8 cellular contexts compared by ENCODE assay signal in the genomic region with DNA sequence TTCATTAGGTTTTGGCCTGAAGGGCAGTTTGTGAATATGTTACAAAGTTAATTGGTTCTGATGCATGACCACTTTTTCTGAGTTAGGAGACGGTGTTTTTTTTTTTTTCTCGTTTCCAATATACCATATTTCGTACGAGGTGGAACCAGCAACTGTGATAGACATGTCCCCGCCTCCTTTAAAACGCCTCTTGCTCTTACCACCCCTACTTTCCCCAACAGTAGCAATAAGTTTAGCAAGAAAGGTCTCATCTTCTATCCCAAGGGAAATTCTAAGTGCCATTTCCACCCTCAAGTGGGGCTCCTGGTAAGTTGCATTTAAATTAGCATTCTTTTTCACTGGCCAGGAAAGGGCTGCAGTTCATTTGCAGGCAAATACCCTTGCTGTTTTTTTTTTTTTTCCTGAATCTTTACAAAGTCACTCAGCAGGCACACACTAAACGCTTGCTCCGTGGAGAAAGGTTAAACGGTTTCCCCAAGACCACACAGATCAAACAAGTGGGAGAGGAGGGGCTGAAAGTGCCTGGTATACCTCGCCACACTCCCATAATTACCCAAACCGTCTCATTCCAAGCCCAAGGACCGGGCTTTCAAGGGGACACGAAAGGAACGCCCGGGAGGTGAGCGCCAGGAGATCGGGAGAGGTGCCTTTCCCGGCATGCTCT. TPM values are rescaled to one million over a fixed set of nuclear protein-coding genes. Genes with fewer than 3 reads are reported as not detected.
DNase-seq lines count a peak whose midpoint lies in the region; ATAC-seq and TF ChIP-seq lines count a peak whose summit lies in the region.

No MANE protein-coding gene starts in this region.

- no peak for TF ChIP-seq CTCF in GM12875 (IDR thresholded peaks at IDR 0.05; ENCODE audit: borderline replicate concordance, insufficient read depth, low read depth, low read length)

- peaks cover 5 to 22% (median 14%) of the 10 kb centered on the region in 4 donors for H3K4me1 Mint-ChIP-seq in naive thymus-derived CD8-positive, alpha-beta T cell

- H3K9ac ChIP-seq in duodenal mucosa (ENCODE audit: low read depth in 1 of 2, low read length in 2 of 2): peak overlapping the region; percentile 48 to 63

- peaks cover 0 to 2% of the 10 kb centered on the region in 2 donors for H3K9me3 ChIP-seq in duodenal mucosa (ENCODE audit: control insufficient read depth in 1 of 2, low read length in 2 of 2)

- peak; percentile 11 to 12 for ATAC-seq in naive thymus-derived CD8-positive, alpha-beta T cell

- H3K4me1 ChIP-seq in duodenal mucosa (ENCODE audit: control insufficient read depth in 1 of 2, insufficient read depth in 2 of 2, low read length in 2 of 2): peaks cover 8 to 12% of the 10 kb centered on the region in 2 donors

- peaks cover 0 to 7% (median 3%) of the 10 kb centered on the region in 3 donors for H3K36me3 Mint-ChIP-seq in naive thymus-derived CD8-positive, alpha-beta T cell

- no peaks in the 10 kb centered on the region for H3K27me3 Mint-ChIP-seq in naive thymus-derived CD8-positive, alpha-beta T cell

- peak overlapping the region; percentile 40 for H3K4me3 ChIP-seq in GM12875 (ENCODE audit: low read depth, low read length)
- H3K4me3 ChIP-seq in duodenal mucosa (ENCODE audit: low read depth in 1 of 2, low read length in 2 of 2): peak overlapping the region; percentile 81 to 84

- H3K27ac Mint-ChIP-seq in naive thymus-derived CD8-positive, alpha-beta T cell: peak overlapping the region in 9 of 10 donors; percentile 51 to 91 (median 88)

- H3K27me3 ChIP-seq in duodenal mucosa (ENCODE audit: control insufficient read depth in 1 of 2, insufficient read depth in 2 of 2, low read length in 2 of 2): no peaks in the 10 kb centered on the region

- H3K36me3 ChIP-seq in duodenal mucosa (ENCODE audit: control insufficient read depth in 1 of 2, insufficient read depth in 2 of 2, low read length in 2 of 2): no peaks in the 10 kb centered on the region

- POLR2A ChIA-PET in naive thymus-derived CD8-positive, alpha-beta T cell (lab: Charles Lee): interaction anchor here (0.6 to 3.0 kb wide), 7 partner anchors 40 to 603 kb away, joined by 3 to 23 read pairs (median 4); partner anchors contain the start of genes ITPKA, MGA and RPAP1

- peak overlapping the region; percentile 36 for H3K27ac ChIP-seq in duodenal mucosa (ENCODE audit: low read depth, low read length)

- DNase-seq in NCI-H2171 (lab: John Stamatoyannopoulos, UW) (peak; percentile 78), HuH-7 (ENCODE audit: low spot score) (no peak), UCSD-AML1 (lab: John Stamatoyannopoulos, UW; ENCODE audit: unreplicated experiment) (no peak)
- no peak for DNase-seq in naive thymus-derived CD8-positive, alpha-beta T cell
- no peak for DNase-seq in stimulated activated CD4-positive, alpha-beta T cell treated with anti-CD3 and anti-CD28 coated beads, Interleukin-1b, Interleukin-23, amount 100 ng/mL, for 48 hours
- DNase-seq in stimulated activated CD4-positive, alpha-beta T cell treated with anti-CD3 and anti-CD28 coated beads, Interleukin-4, amount 100 ng/mL, for 1 hour: no peak

- peak overlapping the region; percentile 72 to 85 (median 80) for H3K4me3 Mint-ChIP-seq in naive thymus-derived CD8-positive, alpha-beta T cell

- peaks cover 0 to 14% (median 2%) of the 10 kb centered on the region in 9 donors for H3K9me3 Mint-ChIP-seq in naive thymus-derived CD8-positive, alpha-beta T cell

RNA-seq across cellular contexts. Expression of gene MGA, which starts 39.5 kb away (rescaled TPM):
- total RNA-seq in naive thymus-derived CD8-positive, alpha-beta T cell: 10 to 100 TPM; 63.3 to 67.6 TPM
- 10 to 100 TPM; 12.2 to 20.6 (median 13.3) TPM for polyA plus RNA-seq in naive thymus-derived CD8-positive, alpha-beta T cell
